ENCODE assay signal across 28 cellular contexts in genomic region chr1:3422638-3423037, GRCh38. TPM values are rescaled to one million over a fixed set of nuclear protein-coding genes. Genes with fewer than 3 reads are reported as not detected.
A peak's percentile ranks its signal among the peaks of the same experiment; 100 is the strongest.
DNase-seq lines count a peak whose midpoint lies in the region; ATAC-seq and TF ChIP-seq lines count a peak whose summit lies in the region.
"Had no signal": no experiment of that assay in that cellular context is flagged by ENCODE, and none has a peak within 500 bp of the region (broad histone marks: within the 10 kb centered on the region; RNA-seq: fewer than 3 reads in every experiment).

No MANE protein-coding gene starts in this region.

- H3K27me3 ChIP-seq in BLaER1 treated with 17β-estradiol and CSF1 and Interleukin-3, amounts not matched to agents 10 nM and 100 nM, result peaks cover 48 to 69% (median 60%) of the 10 kb centered on the region in 11 experiments
- H3K27me3 ChIP-seq in esophagus muscularis mucosa, result peaks cover 0 to 68% (median 3%) of the 10 kb centered on the region in 4 donors
- peaks cover 6 to 17% (median 17%) of the 10 kb centered on the region in 3 donors for H3K27me3 ChIP-seq in gastrocnemius medialis
- H3K27me3 ChIP-seq in vagina, result no peaks in the 10 kb centered on the region
- H3K27me3 ChIP-seq: brain microvascular endothelial cell, foreskin keratinocyte had no signal

- H3K9me3 ChIP-seq in BLaER1 treated with 17β-estradiol and CSF1 and Interleukin-3, amounts not matched to agents 10 nM and 100 nM (replicated peaks in 1 of 11), result peaks cover 0 to 1% (median 0%) of the 10 kb centered on the region in 11 experiments; a peak in 3 of 22 replicates
- peaks cover 0 to 8% (median 2%) of the 10 kb centered on the region in 4 donors for H3K9me3 ChIP-seq in esophagus muscularis mucosa
- no peaks in the 10 kb centered on the region for H3K9me3 ChIP-seq in gastrocnemius medialis
- no peaks in the 10 kb centered on the region for H3K9me3 ChIP-seq in vagina
- H3K9me3 ChIP-seq: left lung had no signal

- H3K4me3 ChIP-seq in BLaER1 treated with 17β-estradiol and CSF1 and Interleukin-3, amounts not matched to agents 10 nM and 100 nM, result no peak overlapping the region
- H3K4me3 ChIP-seq in esophagus muscularis mucosa (no peak overlapping the region), gastrocnemius medialis (no peak overlapping the region), vagina (no peak overlapping the region)
- H3K4me3 ChIP-seq: left lung had no signal

- H3K27ac ChIP-seq in BLaER1 treated with 17β-estradiol and CSF1 and Interleukin-3, amounts not matched to agents 10 nM and 100 nM, result no peak overlapping the region
- H3K27ac ChIP-seq in angular gyrus (ENCODE audit: low read depth, low read length) (peak overlapping the region; percentile 84), esophagus muscularis mucosa (replicated peaks in 1 of 4) (peak overlapping the region in 3 of 4 donors; percentile 28 to 45 (median 31)), gastrocnemius medialis (peak overlapping the region; percentile 47 to 68 (median 60)), vagina (no peak overlapping the region)
- H3K27ac ChIP-seq: brain microvascular endothelial cell, foreskin keratinocyte, left lung, VCaP had no signal

- H3K4me3 Mint-ChIP-seq in activated T-cell treated with anti-CD3 and anti-CD28 coated beads, Interleukin-2, amount 50 U/mL, for 72 hours, result no peak overlapping the region
- H3K4me3 Mint-ChIP-seq: endodermal cell; H9; immature natural killer cell; naive thymus-derived CD4-positive, alpha-beta T cell had no signal

- peak overlapping the region in 7 of 11 experiments; percentile 46 to 67 (median 58); a peak in 14 of 22 replicates for H3K4me2 ChIP-seq in BLaER1 treated with 17β-estradiol and CSF1 and Interleukin-3, amounts not matched to agents 10 nM and 100 nM

- ATAC-seq in gastrocnemius medialis, result no peak
- no peak for ATAC-seq in activated T-cell treated with anti-CD3 and anti-CD28 coated beads, Interleukin-2, amount 50 U/mL, for 72 hours (replicated peaks in 1 of 2)
- ATAC-seq: foreskin keratinocyte; naive thymus-derived CD4-positive, alpha-beta T cell had no signal

- in situ Hi-C loops in gastrocnemius medialis (cut with MboI; ENCODE audit: low sequenced_read_pairs in 4 of 4), result loop anchor here (10.0 to 25.0 kb wide), 2 partner anchors 410 to 418 kb away; partner anchors contain the start of gene ACTRT2 (in 2 of the 4)

- H3K36me3 ChIP-seq in BLaER1 treated with 17β-estradiol and CSF1 and Interleukin-3, amounts not matched to agents 10 nM and 100 nM, result no peaks in the 10 kb centered on the region
- H3K36me3 ChIP-seq in esophagus muscularis mucosa (peaks cover 0 to 28% (median 5%) of the 10 kb centered on the region in 4 donors), gastrocnemius medialis (no peaks in the 10 kb centered on the region), vagina (no peaks in the 10 kb centered on the region)
- H3K36me3 ChIP-seq: brain microvascular endothelial cell, left lung had no signal

- H3K27me3 Mint-ChIP-seq in activated T-cell treated with anti-CD3 and anti-CD28 coated beads, Interleukin-2, amount 50 U/mL, for 72 hours (ENCODE audit: low read depth), result peaks cover 18% of the 10 kb centered on the region

- no peak for TF ChIP-seq EP300 in esophagus muscularis mucosa (IDR thresholded peaks at IDR 0.05)

- no peaks in the 10 kb centered on the region for H3K9me3 Mint-ChIP-seq in activated T-cell treated with anti-CD3 and anti-CD28 coated beads, Interleukin-2, amount 50 U/mL, for 72 hours
- H3K9me3 Mint-ChIP-seq: endodermal cell; naive thymus-derived CD4-positive, alpha-beta T cell had no signal

- WGBS in esophagus muscularis mucosa, result 91% methylated on average over 5 of the region's 14 CpGs

- intact Hi-C loops in esophagus muscularis mucosa (cut with DNase I) (loop anchor here (5.0 to 10.0 kb wide), 4 partner anchors 355 to 1005 kb away; partner anchors contain the start of gene PRDM16), gastrocnemius medialis (cut with DNase I; ENCODE audit: low total_unique reads) (loop anchor here (5.0 to 10.0 kb wide), 2 partner anchors 70 to 138 kb away; no protein-coding TSS in a partner anchor), vagina (cut with DNase I) (loop anchor here (5.0 kb wide), 1 partner anchor 550 kb away; no protein-coding TSS in a partner anchor)

- no peak overlapping the region for H3K27ac Mint-ChIP-seq in activated T-cell treated with anti-CD3 and anti-CD28 coated beads, Interleukin-2, amount 50 U/mL, for 72 hours
- H3K27ac Mint-ChIP-seq: endodermal cell, immature natural killer cell had no signal

- peaks cover 0 to 55% (median 8%) of the 10 kb centered on the region in 11 experiments; a peak in 9 of 22 replicates for H4K20me1 ChIP-seq in BLaER1 treated with 17β-estradiol and CSF1 and Interleukin-3, amounts not matched to agents 10 nM and 100 nM

- peak overlapping the region in 2 of 11 experiments; percentile 2 to 25; a peak in 1 of 22 replicates for H3K9ac ChIP-seq in BLaER1 treated with 17β-estradiol and CSF1 and Interleukin-3, amounts not matched to agents 10 nM and 100 nM

- H3K4me1 Mint-ChIP-seq in activated T-cell treated with anti-CD3 and anti-CD28 coated beads, Interleukin-2, amount 50 U/mL, for 72 hours (ENCODE audit: low read depth), result no peaks in the 10 kb centered on the region
- H3K4me1 Mint-ChIP-seq: endodermal cell, H9, immature natural killer cell had no signal

- H3K36me3 Mint-ChIP-seq in activated T-cell treated with anti-CD3 and anti-CD28 coated beads, Interleukin-2, amount 50 U/mL, for 72 hours (ENCODE audit: insufficient read depth in 2 of 2), result no peaks in the 10 kb centered on the region
- H3K36me3 Mint-ChIP-seq: immature natural killer cell; naive thymus-derived CD4-positive, alpha-beta T cell had no signal

- DNase-seq in esophagus muscularis mucosa (ENCODE audit: extremely low spot score) (no peak), gastrocnemius medialis (no peak), vagina (ENCODE audit: extremely low spot score in 2 of 2) (no peak), DMS 273 treated with DMSO at 0.1 percent for 48 hours (lab: John Stamatoyannopoulos, UW) (no peak), NCI-H1105 treated with DMSO at 0.1 percent for 48 hours (lab: John Stamatoyannopoulos, UW) (no peak)
- no peak for DNase-seq in activated T-cell treated with anti-CD3 and anti-CD28 coated beads, Interleukin-2, amount 50 U/mL, for 72 hours
- DNase-seq: activated CD4-positive, alpha-beta T cell treated with anti-CD3 and anti-CD28 coated beads for 4 hours; activated CD8-positive, alpha-beta memory T cell treated with anti-CD3 and anti-CD28 coated beads for 24 hours; activated gamma-delta T cell treated with Interleukin-2 at 50 U/mL for 16 hours; brain microvascular endothelial cell; COR-L47; DMS79; endodermal cell; foreskin keratinocyte; GDM1; H9; immature natural killer cell; KG1; naive thymus-derived CD4-positive, alpha-beta T cell; NCI-H1417 treated with DMSO at 0.1 percent for 48 hours; NCI-H2081 treated with DMSO at 0.1 percent for 48 hours; NCI-H345; occipital lobe; stimulated activated CD4-positive, alpha-beta T cell treated with anti-CD3 and anti-CD28 coated beads, Interleukin-2, amount 100 ng/mL, for 24 hours had no signal

- peaks cover 8 to 25% (median 20%) of the 10 kb centered on the region in 10 experiments; a peak in 16 of 20 replicates for H3K4me1 ChIP-seq in BLaER1 treated with 17β-estradiol and CSF1 and Interleukin-3, amounts not matched to agents 10 nM and 100 nM
- H3K4me1 ChIP-seq in esophagus muscularis mucosa (peaks cover 13 to 33% (median 27%) of the 10 kb centered on the region in 4 donors), gastrocnemius medialis (no peaks in the 10 kb centered on the region), vagina (no peaks in the 10 kb centered on the region)
- H3K4me1 ChIP-seq: foreskin keratinocyte, left lung had no signal

- no peak for TF ChIP-seq CTCF in esophagus muscularis mucosa (IDR thresholded peaks at IDR 0.05)
- TF ChIP-seq CTCF in gastrocnemius medialis (IDR thresholded peaks at IDR 0.05 in 4 of 5, conservative IDR thresholded peaks at IDR 0.05 in 1 of 5), result no peak
- no peak for TF ChIP-seq CTCF in vagina (IDR thresholded peaks at IDR 0.05)

- no peak for TF ChIP-seq POLR2A in esophagus muscularis mucosa (IDR thresholded peaks at IDR 0.05; ENCODE audit: low read depth)
- no peak for TF ChIP-seq POLR2A in gastrocnemius medialis (IDR thresholded peaks at IDR 0.05)
- TF ChIP-seq POLR2A in vagina (IDR thresholded peaks at IDR 0.05), result no peak

RNA-seq across cellular contexts. Expression of gene ARHGEF16, which starts 31.8 kb away (rescaled TPM):
- total RNA-seq in esophagus muscularis mucosa (under 1 TPM; 0.42 to 0.98 (median 0.69) TPM), gastrocnemius medialis (1 to 10 TPM in 1 of 4 donors, under 1 TPM in 3; 0.20 to 1.2 (median 0.63) TPM), vagina (6.4 TPM)
- total RNA-seq in activated T-cell treated with anti-CD3 and anti-CD28 coated beads, Interleukin-2, amount 50 U/mL, for 72 hours, result under 1 TPM in 1 of 2 donors, not detected in 1; 0.14 TPM

Comparison
In these comparisons a context has a peak if more than half of its experiments do, and no peak if none do; other contexts are left out.
1. H3K27ac ChIP-seq: peak in angular gyrus (single experiment), esophagus muscularis mucosa (3 of 4) and gastrocnemius medialis (4 of 4); none in BLaER1 treated with 17β-estradiol and CSF1 and Interleukin-3, amounts not matched to agents 10 nM and 100 nM (0 of 11) and vagina (single experiment).